ENCODE assay signal across 25 cellular contexts in the genomic region with DNA sequence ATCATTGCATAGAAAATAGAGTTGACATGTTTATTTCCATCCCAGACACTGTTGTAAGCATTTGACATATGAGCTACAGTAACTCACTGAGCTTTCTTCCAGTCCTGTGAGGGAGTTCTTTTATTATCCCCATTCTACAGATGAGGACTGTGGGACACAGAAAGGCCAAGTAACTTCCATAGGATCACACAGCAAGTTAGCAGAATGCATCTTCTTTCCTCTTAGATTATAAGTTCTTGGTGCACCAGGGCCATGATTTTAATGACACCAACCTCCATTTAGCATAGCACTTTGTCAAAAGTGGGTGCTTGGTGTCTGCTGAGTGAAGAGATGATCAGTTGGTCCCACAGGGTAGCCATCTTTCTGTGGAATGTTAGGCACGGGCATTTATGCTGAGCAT. TPM values are rescaled to one million over a fixed set of nuclear protein-coding genes. Genes with fewer than 3 reads are reported as not detected.
DNase-seq lines count a peak whose midpoint lies in the region; ATAC-seq, FAIRE-seq and TF ChIP-seq lines count a peak whose summit lies in the region.
"Had no signal": no experiment of that assay in that cellular context is flagged by ENCODE, and none has a peak within 500 bp of the region (broad histone marks: within the 10 kb centered on the region; RNA-seq: fewer than 3 reads in every experiment).

No MANE protein-coding gene starts in this region.

- H3K36me3 Mint-ChIP-seq in activated T-helper 17 cell treated with anti-CD3 and anti-CD28 coated beads, Interleukin-2, amount 50 U/mL, for 72 hours (ENCODE audit: low read depth) = peaks cover 100% of the 10 kb centered on the region

- H3K9me1 ChIP-seq in keratinocyte (ENCODE audit: control insufficient read depth, extremely low read depth, insufficient read depth, low read length) = peaks cover 2% of the 10 kb centered on the region

- H3K27ac ChIP-seq in keratinocyte (ENCODE audit: control insufficient read depth, insufficient read depth, low read length) = peak overlapping the region; percentile 98
- no peak overlapping the region for H3K27ac ChIP-seq in stomach
- H3K27ac ChIP-seq: BLaER1 treated with 17β-estradiol and CSF1 and Interleukin-3, amounts not matched to agents 10 nM and 100 nM; transverse colon; WERI-Rb-1 had no signal

- H3K4me2 ChIP-seq in keratinocyte (ENCODE audit: control insufficient read depth, extremely low read depth, insufficient read depth, low read depth, low read length) = peak overlapping the region; percentile 52
- H3K4me2 ChIP-seq: BLaER1 treated with 17β-estradiol and CSF1 and Interleukin-3, amounts not matched to agents 10 nM and 100 nM had no signal

- no peak for ATAC-seq in stimulated activated naive CD8-positive, alpha-beta T cell treated with anti-CD3 and anti-CD28 coated beads, Interleukin-15, amount 100 ng/mL, for 72 hours
- no peak for ATAC-seq in stimulated activated naive CD8-positive, alpha-beta T cell treated with anti-CD3 and anti-CD28 coated beads, Interleukin-15, Interleukin-2, amounts not matched to agents 100 U/mL and 50 U/mL, for 24 hours
- ATAC-seq in activated T-helper 17 cell treated with anti-CD3 and anti-CD28 coated beads, Interleukin-2, amount 50 U/mL, for 72 hours (replicated peaks) = no peak
- ATAC-seq in HG03442 (IDR thresholded peaks at IDR 0.05; ENCODE audit: unreplicated experiment) = no peak
- ATAC-seq: effector memory CD8-positive, alpha-beta T cell had no signal

- H3K27me3 Mint-ChIP-seq in stimulated activated naive CD8-positive, alpha-beta T cell treated with anti-CD3 and anti-CD28 coated beads, Interleukin-15, amount 100 ng/mL, for 72 hours = no peaks in the 10 kb centered on the region
- no peaks in the 10 kb centered on the region for H3K27me3 Mint-ChIP-seq in activated T-helper 17 cell treated with anti-CD3 and anti-CD28 coated beads, Interleukin-2, amount 50 U/mL, for 72 hours
- H3K27me3 Mint-ChIP-seq: activated naive CD4-positive, alpha-beta T cell treated with anti-CD3 and anti-CD28 coated beads, Interleukin-2, amount 10 ng/mL, durations not matched to agents 7 days and 5 days; effector memory CD8-positive, alpha-beta T cell had no signal

- H3K4me1 Mint-ChIP-seq in stimulated activated naive CD8-positive, alpha-beta T cell treated with anti-CD3 and anti-CD28 coated beads, Interleukin-15, amount 100 ng/mL, for 72 hours = peaks cover 4% of the 10 kb centered on the region
- H3K4me1 Mint-ChIP-seq in activated T-helper 17 cell treated with anti-CD3 and anti-CD28 coated beads, Interleukin-2, amount 50 U/mL, for 72 hours = peaks cover 9% of the 10 kb centered on the region
- H3K4me1 Mint-ChIP-seq: activated naive CD4-positive, alpha-beta T cell treated with anti-CD3 and anti-CD28 coated beads, Interleukin-2, amount 10 ng/mL, durations not matched to agents 7 days and 5 days; H9 had no signal

- dilution Hi-C loops in keratinocyte (cut with MboI; ENCODE audit: extremely low pct_ligation_motif_present, low sequenced_read_pairs) = no loop called here

- FAIRE-seq in keratinocyte (lab: Jason Lieb, UNC) (no peak), H54 (lab: Jason Lieb, UNC) (no peak)
- FAIRE-seq: GM19239 had no signal

- peak overlapping the region; percentile 50 to 56 for H3K27ac Mint-ChIP-seq in stimulated activated naive CD8-positive, alpha-beta T cell treated with anti-CD3 and anti-CD28 coated beads, Interleukin-15, amount 100 ng/mL, for 72 hours
- peak overlapping the region; percentile 16 for H3K27ac Mint-ChIP-seq in activated T-helper 17 cell treated with anti-CD3 and anti-CD28 coated beads, Interleukin-2, amount 50 U/mL, for 72 hours
- H3K27ac Mint-ChIP-seq: activated naive CD4-positive, alpha-beta T cell treated with anti-CD3 and anti-CD28 coated beads, Interleukin-2, amount 10 ng/mL, durations not matched to agents 7 days and 5 days; effector memory CD8-positive, alpha-beta T cell had no signal

- TF ChIP-seq CTCF in keratinocyte (optimal IDR thresholded peaks at IDR 0.05 in 1 of 3, IDR thresholded peaks at IDR 0.05 in 1 of 3, conservative IDR thresholded peaks at IDR 0.05 in 1 of 3; ENCODE audit: extremely low read depth in 1 of 3, insufficient read depth in 2 of 3, low read length in 3 of 3) (no peak), stomach (IDR thresholded peaks at IDR 0.05) (no peak)

- H3K4me3 Mint-ChIP-seq in stimulated activated naive CD8-positive, alpha-beta T cell treated with anti-CD3 and anti-CD28 coated beads, Interleukin-15, amount 100 ng/mL, for 72 hours = no peak overlapping the region
- no peak overlapping the region for H3K4me3 Mint-ChIP-seq in activated T-helper 17 cell treated with anti-CD3 and anti-CD28 coated beads, Interleukin-2, amount 50 U/mL, for 72 hours
- H3K4me3 Mint-ChIP-seq: activated naive CD4-positive, alpha-beta T cell treated with anti-CD3 and anti-CD28 coated beads, Interleukin-2, amount 10 ng/mL, durations not matched to agents 7 days and 5 days; effector memory CD8-positive, alpha-beta T cell; H9 had no signal

- TF ChIP-seq POLR2A in stomach (IDR thresholded peaks at IDR 0.05) (no peak), H54 (IDR thresholded peaks at IDR 0.05; ENCODE audit: low read depth, low read length) (no peak)

- H3K4me3 ChIP-seq in keratinocyte (ENCODE audit: control insufficient read depth in 2 of 3, extremely low read depth in 1 of 3, insufficient read depth in 2 of 3, low read depth in 1 of 3, low read length in 3 of 3) = no peak overlapping the region
- H3K4me3 ChIP-seq in stomach = no peak overlapping the region
- H3K4me3 ChIP-seq: BLaER1 treated with 17β-estradiol and CSF1 and Interleukin-3, amounts not matched to agents 10 nM and 100 nM; heart left ventricle; transverse colon had no signal

- H4K20me1 ChIP-seq in keratinocyte (ENCODE audit: control insufficient read depth, extremely low read depth, insufficient read depth, low read length) = no peaks in the 10 kb centered on the region

- DNase-seq in stimulated activated naive CD8-positive, alpha-beta T cell treated with anti-CD3 and anti-CD28 coated beads, Interleukin-15, amount 100 ng/mL, for 72 hours = no peak
- no peak for DNase-seq in stimulated activated naive CD8-positive, alpha-beta T cell treated with anti-CD3 and anti-CD28 coated beads, Interleukin-15, Interleukin-2, amounts not matched to agents 100 U/mL and 50 U/mL, for 24 hours
- DNase-seq in keratinocyte (ENCODE audit: low read depth, low spot score) (no peak), stomach (no peak), islet precursor cell (no peak), H54 (ENCODE audit: insufficient read length, low spot score) (no peak)
- DNase-seq: activated CD4-positive, alpha-beta T cell treated with anti-CD3 and anti-CD28 coated beads for 48 hours; activated naive CD4-positive, alpha-beta T cell treated with anti-CD3 and anti-CD28 coated beads, Interleukin-2, amount 10 ng/mL, durations not matched to agents 7 days and 5 days; cortex of kidney; DND-41; effector memory CD8-positive, alpha-beta T cell; H9; heart left ventricle; mesendoderm; NCI-H1436; NCI-H774; nucleus accumbens; Right ventricle myocardium superior; T-helper 9 cell; transverse colon; WERI-Rb-1 had no signal

- TF ChIP-seq EP300 in stomach (IDR thresholded peaks at IDR 0.05) = no peak

- no peak overlapping the region for H2AFZ ChIP-seq in keratinocyte (ENCODE audit: control insufficient read depth, low read length)

- H3K9ac ChIP-seq in keratinocyte (ENCODE audit: control insufficient read depth, extremely low read depth, insufficient read depth, low read length) = peak overlapping the region; percentile 74

- H3K79me2 ChIP-seq in keratinocyte (ENCODE audit: control insufficient read depth, insufficient read depth, low read length) = peaks cover 66% of the 10 kb centered on the region

- no peaks in the 10 kb centered on the region for H3K9me3 Mint-ChIP-seq in stimulated activated naive CD8-positive, alpha-beta T cell treated with anti-CD3 and anti-CD28 coated beads, Interleukin-15, amount 100 ng/mL, for 72 hours
- no peaks in the 10 kb centered on the region for H3K9me3 Mint-ChIP-seq in activated T-helper 17 cell treated with anti-CD3 and anti-CD28 coated beads, Interleukin-2, amount 50 U/mL, for 72 hours
- H3K9me3 Mint-ChIP-seq: activated naive CD4-positive, alpha-beta T cell treated with anti-CD3 and anti-CD28 coated beads, Interleukin-2, amount 10 ng/mL, durations not matched to agents 7 days and 5 days; effector memory CD8-positive, alpha-beta T cell; H9 had no signal

- H3K9me3 ChIP-seq in keratinocyte (ENCODE audit: control insufficient read depth, low read depth, low read length) (peaks cover 3% of the 10 kb centered on the region), stomach (no peaks in the 10 kb centered on the region)
- H3K9me3 ChIP-seq: BLaER1 treated with 17β-estradiol and CSF1 and Interleukin-3, amounts not matched to agents 10 nM and 100 nM; heart left ventricle; transverse colon had no signal

- intact Hi-C loops in stomach (cut with DNase I; ENCODE audit: low total_unique reads) = no loop called here

- H3K4me1 ChIP-seq in keratinocyte (ENCODE audit: control insufficient read depth, extremely low read depth, insufficient read depth, low read length) (peaks cover 63% of the 10 kb centered on the region), stomach (peaks cover 0 to 23% (median 14%) of the 10 kb centered on the region in 4 donors)
- H3K4me1 ChIP-seq: transverse colon had no signal

- WGBS in stomach, 5 donors = 62 to 100% (median 83%) methylated on average over 1 of the region's 1 CpG

- peaks cover 19 to 60% of the 10 kb centered on the region in 2 experiments for H3K36me3 ChIP-seq in keratinocyte (ENCODE audit: control insufficient read depth in 2 of 2, extremely low read depth in 1 of 2, insufficient read depth in 2 of 2, low read length in 2 of 2)
- H3K36me3 ChIP-seq in stomach = peaks cover 15 to 91% (median 90%) of the 10 kb centered on the region in 4 donors

- H3K27me3 ChIP-seq in keratinocyte (ENCODE audit: control insufficient read depth, extremely low read depth, insufficient read depth, low read length) (no peaks in the 10 kb centered on the region), stomach (no peaks in the 10 kb centered on the region)
- H3K27me3 ChIP-seq: BLaER1 treated with 17β-estradiol and CSF1 and Interleukin-3, amounts not matched to agents 10 nM and 100 nM; heart left ventricle; transverse colon had no signal

RNA-seq across cellular contexts. Expression of a gene that starts 12.7 kb away (rescaled TPM):
- 10 to 100 TPM; 55.9 to 85.1 TPM for total RNA-seq in activated T-helper 17 cell treated with anti-CD3 and anti-CD28 coated beads, Interleukin-2, amount 50 U/mL, for 72 hours
- polyA plus RNA-seq in keratinocyte = 108 to 198 TPM (median 166 TPM) in 3 replicates
- polyA plus RNA-seq in keratinocyte (2011; ENCODE audit: low read depth) = 134 TPM
- polyA plus RNA-seq in keratinocyte (2011; cell fraction: cytosol; rRNA removed) = 92.6 and 124 TPM in 2 replicates
- 76.0 and 90.7 TPM in 2 replicates for polyA plus RNA-seq in keratinocyte (2011; cell fraction: nucleus; rRNA removed)
- polyA plus RNA-seq in keratinocyte (2012; ENCODE audit: low replicate concordance) = 46.4 and 131 TPM in 2 replicates
- polyA minus RNA-seq in keratinocyte = 67.2 to 91.0 TPM (median 76.4 TPM) in 3 replicates
- polyA minus RNA-seq in keratinocyte (2011; cell fraction: cytosol; rRNA and poly(A)+ RNA removed) = 88.4 TPM
- polyA minus RNA-seq in keratinocyte (2011; cell fraction: nucleus; rRNA and poly(A)+ RNA removed) = 33.7 and 62.7 TPM in 2 replicates
- total RNA-seq in stomach = 100 to 1,000 TPM in 1 of 5 donors, 10 to 100 TPM in 4; 13.4 to 118 (median 49.3) TPM
- 10 to 100 TPM; 24.3 to 34.4 (median 24.4) TPM for polyA plus RNA-seq in stomach

RNA-seq across cellular contexts. Expression of a gene that starts 15.2 kb away (rescaled TPM):
- total RNA-seq in activated T-helper 17 cell treated with anti-CD3 and anti-CD28 coated beads, Interleukin-2, amount 50 U/mL, for 72 hours = 100 to 1,000 TPM in 1 of 2 donors, 10 to 100 TPM in 1; 59.9 to 106 TPM
- polyA plus RNA-seq in keratinocyte (8.3 to 23.3 TPM (median 11.7 TPM) in 3 replicates), stomach (10 to 100 TPM; 10.1 to 38.9 (median 29.9) TPM)
- 12.2 TPM for polyA plus RNA-seq in keratinocyte (2011; ENCODE audit: low read depth)
- polyA plus RNA-seq in keratinocyte (2011; cell fraction: cytosol; rRNA removed) = 1.7 and 4.2 TPM in 2 replicates
- polyA plus RNA-seq in keratinocyte (2011; cell fraction: nucleus; rRNA removed) = 77.9 and 107 TPM in 2 replicates
- 16.0 and 18.7 TPM in 2 replicates for polyA plus RNA-seq in keratinocyte (2012; ENCODE audit: low replicate concordance)
- 22.4 to 33.9 TPM (median 28.8 TPM) in 3 replicates for polyA minus RNA-seq in keratinocyte
- polyA minus RNA-seq in keratinocyte (2011; cell fraction: cytosol; rRNA and poly(A)+ RNA removed) = 13.6 TPM
- polyA minus RNA-seq in keratinocyte (2011; cell fraction: nucleus; rRNA and poly(A)+ RNA removed) = 35.7 and 44.6 TPM in 2 replicates
- total RNA-seq in stomach = 100 to 1,000 TPM in 3 of 5 donors, 10 to 100 TPM in 2; 42.6 to 320 (median 133) TPM
